Comparison of ENCODE assay signal across 32 cellular contexts in the genomic region with DNA sequence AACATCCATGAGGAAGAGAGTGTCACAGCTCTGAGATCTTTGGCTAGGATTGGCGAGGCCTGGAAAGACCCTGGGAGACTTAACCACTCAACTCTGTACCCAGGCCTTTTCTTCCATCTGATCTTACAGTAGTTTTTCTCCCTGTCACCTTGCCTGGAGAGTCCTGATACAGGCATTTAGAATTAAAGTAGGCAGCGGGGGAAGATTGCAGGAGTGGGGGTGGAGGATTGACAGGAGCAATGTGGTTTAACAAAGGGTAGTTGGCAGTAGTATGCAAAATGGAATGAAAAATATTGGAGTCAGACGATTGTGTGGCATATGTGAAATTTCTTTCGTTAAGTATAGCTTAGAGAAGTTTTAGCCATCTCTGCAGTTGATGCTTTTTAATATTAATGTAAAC. TPM values are rescaled to one million over a fixed set of nuclear protein-coding genes. Genes with fewer than 3 reads are reported as not detected.
"Had no signal": no experiment of that assay in that cellular context is flagged by ENCODE, and none has a peak within 500 bp of the region (broad histone marks: within the 10 kb centered on the region; RNA-seq: fewer than 3 reads in every experiment).

No MANE protein-coding gene starts in this region.

- H3K9me3 ChIP-seq: gastroesophageal sphincter, pancreas, prostate gland, sigmoid colon, thyroid gland, upper lobe of right lung had no signal

- H3K36me3 Mint-ChIP-seq: activated naive CD4-positive, alpha-beta T cell treated with anti-CD3 and anti-CD28 coated beads, Interleukin-2, amount 10 ng/mL, durations not matched to agents 7 days and 5 days; activated naive CD8-positive, alpha-beta T cell treated with anti-CD3 and anti-CD28 coated beads, Interleukin-2, amount 10 ng/mL, durations not matched to agents 7 days and 5 days; stimulated activated memory B cell treated with anti-CD40 and anti-IgM and Interleukin-4, amounts not matched to agents 10 μg/mL and 1 μg/mL and 100 μg/mL, for 72 hours had no signal

- H3K4me1 ChIP-seq: gastroesophageal sphincter, pancreas, prostate gland, sigmoid colon, thyroid gland, upper lobe of right lung had no signal

- H3K27ac Mint-ChIP-seq: activated naive CD4-positive, alpha-beta T cell treated with anti-CD3 and anti-CD28 coated beads, Interleukin-2, amount 10 ng/mL, durations not matched to agents 7 days and 5 days; activated naive CD8-positive, alpha-beta T cell treated with anti-CD3 and anti-CD28 coated beads, Interleukin-2, amount 10 ng/mL, durations not matched to agents 7 days and 5 days; activated T-cell treated with anti-CD3 and anti-CD28 coated beads, Interleukin-2, amount 50 U/mL, for 24 hours; effector memory CD8-positive, alpha-beta T cell; nephron progenitor cell; stimulated activated memory B cell treated with anti-CD40 and anti-IgM and Interleukin-4, amounts not matched to agents 10 μg/mL and 1 μg/mL and 100 μg/mL, for 72 hours; stimulated activated naive CD8-positive, alpha-beta T cell treated with anti-CD3 and anti-CD28 coated beads, Interleukin-15, amount 100 ng/mL, for 72 hours; T-helper 17 cell had no signal

- H3K36me3 ChIP-seq: gastroesophageal sphincter, pancreas, prostate gland, sigmoid colon, thyroid gland, upper lobe of right lung, WERI-Rb-1 had no signal

- H3K27me3 Mint-ChIP-seq: activated T-cell treated with anti-CD3 and anti-CD28 coated beads, Interleukin-2, amount 50 U/mL, for 24 hours; effector memory CD8-positive, alpha-beta T cell; stimulated activated memory B cell treated with anti-CD40 and anti-IgM and Interleukin-4, amounts not matched to agents 10 μg/mL and 1 μg/mL and 100 μg/mL, for 72 hours; stimulated activated naive CD8-positive, alpha-beta T cell treated with anti-CD3 and anti-CD28 coated beads, Interleukin-15, amount 100 ng/mL, for 72 hours; T-helper 17 cell had no signal

- H3K4me3 Mint-ChIP-seq: activated naive CD4-positive, alpha-beta T cell treated with anti-CD3 and anti-CD28 coated beads, Interleukin-2, amount 10 ng/mL, durations not matched to agents 7 days and 5 days; activated naive CD8-positive, alpha-beta T cell treated with anti-CD3 and anti-CD28 coated beads, Interleukin-2, amount 10 ng/mL, durations not matched to agents 7 days and 5 days; activated T-cell treated with anti-CD3 and anti-CD28 coated beads, Interleukin-2, amount 50 U/mL, for 24 hours; effector memory CD8-positive, alpha-beta T cell; stimulated activated memory B cell treated with anti-CD40 and anti-IgM and Interleukin-4, amounts not matched to agents 10 μg/mL and 1 μg/mL and 100 μg/mL, for 72 hours; stimulated activated naive CD8-positive, alpha-beta T cell treated with anti-CD3 and anti-CD28 coated beads, Interleukin-15, amount 100 ng/mL, for 72 hours; T-helper 17 cell had no signal

- H3K27me3 ChIP-seq: gastroesophageal sphincter, pancreas, sigmoid colon, thyroid gland, upper lobe of right lung had no signal

- DNase-seq: activated CD4-positive, alpha-beta T cell treated with anti-CD3 and anti-CD28 coated beads for 48 hours; activated CD4-positive, alpha-beta T cell treated with anti-CD3 and anti-CD28 coated beads, Interleukin-2, amount 50 U/mL, for 48 hours; activated CD8-positive, alpha-beta memory T cell treated with anti-CD3 and anti-CD28 coated beads, Interleukin-2, amount 50 U/mL, for 48 hours; activated gamma-delta T cell; activated naive CD4-positive, alpha-beta T cell treated with anti-CD3 and anti-CD28 coated beads, Interleukin-2, amount 10 ng/mL, durations not matched to agents 7 days and 5 days; activated naive CD8-positive, alpha-beta T cell treated with anti-CD3 and anti-CD28 coated beads, Interleukin-2, amount 10 ng/mL, durations not matched to agents 7 days and 5 days; activated T-cell treated with anti-CD3 and anti-CD28 coated beads, Interleukin-2, amount 50 U/mL, for 24 hours; cerebellar nuclear complex; effector memory CD8-positive, alpha-beta T cell; erythroblast; hippocampal formation; left cardiac atrium; left ventricle myocardium superior; nephron progenitor cell; pancreas; sigmoid colon; stimulated activated CD4-positive, alpha-beta T cell treated with anti-CD3 and anti-CD28 coated beads, Interleukin-1b, Interleukin-23, amount 100 ng/mL, for 48 hours; stimulated activated CD4-positive, alpha-beta T cell treated with anti-CD3 and anti-CD28 coated beads, Interleukin-4, amount 100 ng/mL, for 4 hours; stimulated activated CD8-positive, alpha-beta memory T cell treated with anti-CD3 and anti-CD28 coated beads, Interleukin-4, amount 100 ng/mL, for 48 hours; stimulated activated naive CD8-positive, alpha-beta T cell treated with anti-CD3 and anti-CD28 coated beads, Interleukin-15, amount 100 ng/mL, for 72 hours; T-helper 17 cell; T1000; thyroid gland; upper lobe of right lung; WERI-Rb-1 had no signal

- H3K9me3 Mint-ChIP-seq: activated naive CD4-positive, alpha-beta T cell treated with anti-CD3 and anti-CD28 coated beads, Interleukin-2, amount 10 ng/mL, durations not matched to agents 7 days and 5 days; activated naive CD8-positive, alpha-beta T cell treated with anti-CD3 and anti-CD28 coated beads, Interleukin-2, amount 10 ng/mL, durations not matched to agents 7 days and 5 days; activated T-cell treated with anti-CD3 and anti-CD28 coated beads, Interleukin-2, amount 50 U/mL, for 24 hours; effector memory CD8-positive, alpha-beta T cell; nephron progenitor cell; stimulated activated memory B cell treated with anti-CD40 and anti-IgM and Interleukin-4, amounts not matched to agents 10 μg/mL and 1 μg/mL and 100 μg/mL, for 72 hours; stimulated activated naive CD8-positive, alpha-beta T cell treated with anti-CD3 and anti-CD28 coated beads, Interleukin-15, amount 100 ng/mL, for 72 hours had no signal

- H3K27ac ChIP-seq: coronary artery, gastroesophageal sphincter, pancreas, prostate gland, sigmoid colon, thyroid gland, upper lobe of right lung, WERI-Rb-1 had no signal

- ATAC-seq: activated CD4-positive, CD25-positive, alpha-beta regulatory T cell treated with anti-CD3 and anti-CD28 coated beads, Interleukin-2, amount 50 U/mL, for 24 hours; effector memory CD8-positive, alpha-beta T cell; gastroesophageal sphincter; left cardiac atrium; left ventricle myocardium superior; pancreas; stimulated activated memory B cell treated with anti-CD40 and anti-IgM and Interleukin-4, amounts not matched to agents 10 μg/mL and 1 μg/mL and 100 μg/mL, for 72 hours; stimulated activated naive CD8-positive, alpha-beta T cell treated with anti-CD3 and anti-CD28 coated beads, Interleukin-15, amount 100 ng/mL, for 72 hours; T-helper 17 cell; upper lobe of right lung had no signal

- H3K4me1 Mint-ChIP-seq: activated naive CD4-positive, alpha-beta T cell treated with anti-CD3 and anti-CD28 coated beads, Interleukin-2, amount 10 ng/mL, durations not matched to agents 7 days and 5 days; activated naive CD8-positive, alpha-beta T cell treated with anti-CD3 and anti-CD28 coated beads, Interleukin-2, amount 10 ng/mL, durations not matched to agents 7 days and 5 days; stimulated activated memory B cell treated with anti-CD40 and anti-IgM and Interleukin-4, amounts not matched to agents 10 μg/mL and 1 μg/mL and 100 μg/mL, for 72 hours; stimulated activated naive CD8-positive, alpha-beta T cell treated with anti-CD3 and anti-CD28 coated beads, Interleukin-15, amount 100 ng/mL, for 72 hours had no signal

- H3K4me3 ChIP-seq: coronary artery, gastroesophageal sphincter, pancreas, prostate gland, sigmoid colon, smooth muscle cell, thyroid gland, upper lobe of right lung had no signal

RNA-seq across cellular contexts. Expression of gene TMEFF1, which starts 16.9 kb away (rescaled TPM):
- total RNA-seq: left ventricle myocardium superior, T-helper 17 cell had no signal
- polyA plus RNA-seq: keratinocyte, pancreas had no signal
